11 cellular contexts compared by ENCODE assay signal in the genomic region with DNA sequence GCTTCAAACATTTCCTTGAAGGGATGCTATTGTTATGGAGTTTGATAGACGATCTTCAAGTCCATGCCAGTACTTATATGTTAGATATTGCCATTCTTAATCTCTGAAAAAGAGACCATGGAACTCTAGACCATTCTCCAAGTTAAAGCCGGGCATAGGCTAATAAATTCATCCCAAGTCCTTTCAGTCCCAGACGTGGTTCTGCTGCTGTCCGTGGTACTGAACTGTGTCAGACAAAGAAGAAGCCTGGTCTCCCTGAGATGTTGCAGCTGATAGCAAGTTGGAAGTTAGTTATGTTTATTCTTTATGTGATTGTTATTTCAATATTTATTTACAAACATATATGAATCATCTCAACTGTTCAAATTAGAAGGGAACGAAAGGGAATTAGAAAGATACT.
A peak's percentile ranks its signal among the peaks of the same experiment; 100 is the strongest.
DNase-seq lines count a peak whose midpoint lies in the region; ATAC-seq and TF ChIP-seq lines count a peak whose summit lies in the region.
"Had no signal": no experiment of that assay in that cellular context is flagged by ENCODE, and none has a peak within 500 bp of the region (broad histone marks: within the 10 kb centered on the region; RNA-seq: fewer than 3 reads in every experiment).

No MANE protein-coding gene starts in this region.

- DNase-seq in cardiac muscle cell (ENCODE audit: low read depth in 1 of 2, low spot score in 1 of 2), result peak; percentile 11 to 87
- no peak for DNase-seq in right atrium auricular region (ENCODE audit: low spot score)
- peak; percentile 49 to 68 for DNase-seq in SJCRH30
- peak; percentile 10 for DNase-seq in foreskin melanocyte
- DNase-seq in stomach, result peak; percentile 28
- DNase-seq in T-helper 9 cell, result no peak
- no peak for DNase-seq in DMS79 treated with DMSO at 0.1 percent for 48 hours (lab: John Stamatoyannopoulos, UW)
- DNase-seq: activated CD8-positive, alpha-beta memory T cell treated with anti-CD3 and anti-CD28 coated beads, Interleukin-2, amount 10 ng/mL, durations not matched to agents 7 days and 5 days; HCEC 1CT had no signal

- H3K27ac ChIP-seq in cardiac muscle cell (no peak overlapping the region), right atrium auricular region (no peak overlapping the region), SJCRH30 (no peak overlapping the region), stomach (no peak overlapping the region)
- H3K27ac ChIP-seq: BLaER1 treated with 17β-estradiol and CSF1 and Interleukin-3, amounts not matched to agents 10 nM and 100 nM had no signal

- no peak for TF ChIP-seq POLR2A in stomach (IDR thresholded peaks at IDR 0.05)

- no peaks in the 10 kb centered on the region for H3K4me1 ChIP-seq in cardiac muscle cell (ENCODE audit: low read depth)
- H3K4me1 ChIP-seq in right atrium auricular region, result no peaks in the 10 kb centered on the region
- H3K4me1 ChIP-seq in SJCRH30, result no peaks in the 10 kb centered on the region
- no peaks in the 10 kb centered on the region for H3K4me1 ChIP-seq in stomach
- H3K4me1 ChIP-seq: BLaER1 treated with 17β-estradiol and CSF1 and Interleukin-3, amounts not matched to agents 10 nM and 100 nM had no signal

- H3K4me3 ChIP-seq in cardiac muscle cell (no peak overlapping the region), right atrium auricular region (no peak overlapping the region), SJCRH30 (no peak overlapping the region), stomach (no peak overlapping the region)
- H3K4me3 ChIP-seq: BLaER1 treated with 17β-estradiol and CSF1 and Interleukin-3, amounts not matched to agents 10 nM and 100 nM had no signal

- no peak for ATAC-seq in GM21786 (IDR thresholded peaks at IDR 0.05; ENCODE audit: unreplicated experiment)
- ATAC-seq: activated CD8-positive, alpha-beta memory T cell treated with anti-CD3 and anti-CD28 coated beads, Interleukin-2, amount 10 ng/mL, durations not matched to agents 7 days and 5 days had no signal

- H3K36me3 ChIP-seq in cardiac muscle cell (no peaks in the 10 kb centered on the region), right atrium auricular region (no peaks in the 10 kb centered on the region), SJCRH30 (no peaks in the 10 kb centered on the region), stomach (no peaks in the 10 kb centered on the region)
- H3K36me3 ChIP-seq: BLaER1 treated with 17β-estradiol and CSF1 and Interleukin-3, amounts not matched to agents 10 nM and 100 nM had no signal

- no peaks in the 10 kb centered on the region for H3K27me3 ChIP-seq in cardiac muscle cell
- no peaks in the 10 kb centered on the region for H3K27me3 ChIP-seq in right atrium auricular region
- H3K27me3 ChIP-seq in SJCRH30, result no peaks in the 10 kb centered on the region
- H3K27me3 ChIP-seq in stomach, result no peaks in the 10 kb centered on the region
- H3K27me3 ChIP-seq: BLaER1 treated with 17β-estradiol and CSF1 and Interleukin-3, amounts not matched to agents 10 nM and 100 nM had no signal

- no peak for TF ChIP-seq EP300 in stomach (IDR thresholded peaks at IDR 0.05)

- H3K9me3 ChIP-seq in cardiac muscle cell (ENCODE audit: low read depth) (no peaks in the 10 kb centered on the region), right atrium auricular region (no peaks in the 10 kb centered on the region), SJCRH30 (replicated peaks) (no peaks in the 10 kb centered on the region), stomach (no peaks in the 10 kb centered on the region)
- H3K9me3 ChIP-seq: BLaER1 treated with 17β-estradiol and CSF1 and Interleukin-3, amounts not matched to agents 10 nM and 100 nM had no signal

- WGBS in stomach, 5 donors, result 17 to 26% (median 21%) methylated on average over 5 of the region's 5 CpGs

- intact Hi-C loops in stomach (cut with DNase I; ENCODE audit: low total_unique reads), result no loop called here

- TF ChIP-seq CTCF in cardiac muscle cell (IDR thresholded peaks at IDR 0.05; ENCODE audit: low read depth, low read length) (no peak), right atrium auricular region (IDR thresholded peaks at IDR 0.05) (no peak), stomach (IDR thresholded peaks at IDR 0.05) (no peak)

Comparison
In these comparisons a context has a peak if more than half of its experiments do, and no peak if none do; other contexts are left out.
1. DNase-seq: peak in cardiac muscle cell (2 of 2), SJCRH30 (2 of 2), foreskin melanocyte (single experiment) and stomach (single experiment); none in right atrium auricular region (single experiment), T-helper 9 cell (single experiment) and DMS79 treated with DMSO at 0.1 percent for 48 hours (single experiment).